14 cellular contexts compared by ENCODE assay signal in the genomic region with DNA sequence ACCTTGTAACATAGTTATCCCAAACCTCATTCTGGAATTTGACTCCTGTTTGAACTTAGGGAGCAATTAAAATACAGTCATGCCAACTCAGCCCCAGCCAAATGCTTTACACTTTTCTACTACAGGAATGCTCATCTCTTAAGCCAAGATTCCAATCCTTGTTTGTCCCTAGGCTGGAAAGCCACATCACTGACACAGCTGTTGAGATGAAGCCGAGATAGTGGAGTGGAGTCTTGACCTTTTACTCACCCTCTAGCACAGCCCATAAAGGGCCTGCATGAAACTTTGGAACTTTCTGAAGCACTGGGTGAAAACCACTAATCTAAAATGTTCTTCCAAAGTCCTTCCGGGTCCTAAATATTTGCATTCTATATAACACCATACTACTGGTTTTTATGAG.
DNase-seq lines count a peak whose midpoint lies in the region; ATAC-seq lines count a peak whose summit lies in the region.
"Had no signal": no experiment of that assay in that cellular context is flagged by ENCODE, and none has a peak within 500 bp of the region (broad histone marks: within the 10 kb centered on the region; RNA-seq: fewer than 3 reads in every experiment).

No MANE protein-coding gene starts in this region.

- H3K9me3 ChIP-seq in T-helper 17 cell (ENCODE audit: control insufficient read depth, low read length, poor library complexity, severe bottlenecking), result no peaks in the 10 kb centered on the region
- H3K9me3 ChIP-seq: gastrocnemius medialis had no signal

- H3K27ac Mint-ChIP-seq in T-helper 17 cell, result no peak overlapping the region
- H3K27ac Mint-ChIP-seq: CD4-positive, alpha-beta T cell had no signal

- no peaks in the 10 kb centered on the region for H3K36me3 Mint-ChIP-seq in T-helper 17 cell (ENCODE audit: low read depth)

- peak; percentile 11 for DNase-seq in COLO829 (ENCODE audit: low spot score)
- peak; percentile 45 for DNase-seq in NCI-H226
- DNase-seq in fibroblast of gingiva (ENCODE audit: low read depth), result peak; percentile 28
- peak; percentile 96 for DNase-seq in myocyte (ENCODE audit: low read depth)
- no peak for DNase-seq in NCI-H526 (lab: John Stamatoyannopoulos, UW)
- DNase-seq in T-helper 17 cell, result no peak
- DNase-seq: activated CD8-positive, alpha-beta memory T cell treated with anti-CD3 and anti-CD28 coated beads, Interleukin-2, amount 50 U/mL, for 4 hours; CD4-positive, alpha-beta T cell; central memory CD4-positive, alpha-beta T cell; gastrocnemius medialis; NCI-H524 treated with DMSO at 0.1 percent for 48 hours; stimulated activated naive CD4-positive, alpha-beta T cell treated with Interleukin-2 at 50 U/mL for 16 hours had no signal

- ATAC-seq in HG03139 (IDR thresholded peaks at IDR 0.05; ENCODE audit: unreplicated experiment), result no peak
- no peak for ATAC-seq in T-helper 17 cell
- ATAC-seq in GM18502 (IDR thresholded peaks at IDR 0.05; ENCODE audit: poor library complexity, unreplicated experiment), result no peak
- ATAC-seq: gastrocnemius medialis had no signal

- no peak overlapping the region for H3K4me3 Mint-ChIP-seq in T-helper 17 cell
- H3K4me3 Mint-ChIP-seq: CD4-positive, alpha-beta T cell had no signal

- H3K27me3 Mint-ChIP-seq in T-helper 17 cell, result peaks cover 18% of the 10 kb centered on the region
- H3K27me3 Mint-ChIP-seq: CD4-positive, alpha-beta T cell had no signal

- no peaks in the 10 kb centered on the region for H3K4me1 Mint-ChIP-seq in T-helper 17 cell

Comparison
In these comparisons a context has a peak if more than half of its experiments do, and no peak if none do; other contexts are left out.
1. DNase-seq: peak in COLO829 (single experiment), NCI-H226 (single experiment), fibroblast of gingiva (single experiment) and myocyte (single experiment); none in NCI-H526 (0 of 2) and T-helper 17 cell (0 of 3).